16 cellular contexts compared by ENCODE assay signal in the genomic region with DNA sequence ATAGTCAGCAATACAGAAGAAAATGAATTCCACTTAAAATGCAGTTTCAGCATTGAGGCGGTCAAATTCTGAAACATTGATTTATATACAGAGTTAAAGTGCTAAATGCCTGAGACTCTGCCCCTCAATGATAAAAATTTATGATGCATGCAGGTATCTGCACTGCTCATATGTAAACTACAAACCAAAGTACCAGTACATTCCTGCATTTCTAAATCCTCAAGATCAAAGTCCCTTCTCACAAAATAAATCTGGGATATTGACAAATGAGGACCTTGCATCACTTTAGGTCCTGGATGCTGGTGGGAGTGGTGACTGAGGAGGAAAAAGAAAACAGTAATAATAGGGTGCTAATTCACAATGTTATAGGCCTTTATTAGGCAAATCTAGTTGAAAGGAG.
DNase-seq lines count a peak whose midpoint lies in the region; ATAC-seq and TF ChIP-seq lines count a peak whose summit lies in the region.
"Had no signal": no experiment of that assay in that cellular context is flagged by ENCODE, and none has a peak within 500 bp of the region (broad histone marks: within the 10 kb centered on the region; RNA-seq: fewer than 3 reads in every experiment).

No MANE protein-coding gene starts in this region.

- WGBS in SK-N-SH (ENCODE audit: low lambda C conversion rate): 96% methylated on average over 1 of the region's 1 CpG
- WGBS in mammary epithelial cell (ENCODE audit: low coverage, missing lambda C conversion rate): 100% methylated on average over 1 of the region's 1 CpG
- WGBS in thyroid gland, 2 donors: 98 to 100% methylated on average over 1 of the region's 1 CpG

- DNase-seq in SK-N-SH (no peak), mammary epithelial cell (no peak), lower lobe of right lung (no peak), thyroid gland (no peak), amniotic stem cell (lab: John Stamatoyannopoulos, UW) (no peak), WERI-Rb-1 (no peak)
- DNase-seq: cerebellar nuclear complex, immature natural killer cell, KBM-7, NCI-H1092, NCI-H2107, T-cell had no signal

- no peak for ATAC-seq in SK-N-SH treated with all-trans-retinoic acid at 6 μM for 48 hours
- ATAC-seq in lower lobe of right lung: no peak
- ATAC-seq in HG03280 (IDR thresholded peaks at IDR 0.05; ENCODE audit: unreplicated experiment): no peak
- ATAC-seq: stimulated activated memory B cell treated with anti-CD40 and anti-IgM and Interleukin-4, amounts not matched to agents 10 μg/mL and 1 μg/mL and 100 μg/mL, for 72 hours; T-cell had no signal

- H3K9me3 ChIP-seq in SK-N-SH (no peaks in the 10 kb centered on the region), mammary epithelial cell (replicated peaks; ENCODE audit: insufficient read depth, low read length) (no peaks in the 10 kb centered on the region), lower lobe of right lung (no peaks in the 10 kb centered on the region), thyroid gland (no peaks in the 10 kb centered on the region), WERI-Rb-1 (ENCODE audit: severe bottlenecking) (no peaks in the 10 kb centered on the region)

- H3K79me2 ChIP-seq in SK-N-SH (ENCODE audit: insufficient read depth) (no peaks in the 10 kb centered on the region), mammary epithelial cell (ENCODE audit: insufficient read depth, low read length) (no peaks in the 10 kb centered on the region)

- TF ChIP-seq CTCF in SK-N-SH (IDR thresholded peaks at IDR 0.05): no peak
- no peak for TF ChIP-seq CTCF in mammary epithelial cell (conservative IDR thresholded peaks at IDR 0.05 in 1 of 2, IDR thresholded peaks at IDR 0.05 in 1 of 2; ENCODE audit: extremely low read depth in 1 of 2, insufficient read depth in 1 of 2, low read depth in 1 of 2, low read length in 2 of 2)
- no peak for TF ChIP-seq CTCF in lower lobe of right lung (IDR thresholded peaks at IDR 0.05)
- no peak for TF ChIP-seq CTCF in thyroid gland (IDR thresholded peaks at IDR 0.05)
- no peak for TF ChIP-seq CTCF in WERI-Rb-1 (IDR thresholded peaks at IDR 0.05; ENCODE audit: low read depth, low read length)

- in situ Hi-C loops in mammary epithelial cell (cut with MboI; ENCODE audit: low sequenced_read_pairs in 2 of 2): no loop called here

- TF ChIP-seq RAD21 in SK-N-SH (IDR thresholded peaks at IDR 0.05; ENCODE audit: low read length): no peak

- no peak for TF ChIP-seq POLR2A in thyroid gland (IDR thresholded peaks at IDR 0.05)

- CTCF ChIA-PET in SK-N-SH (lab: Yijun Ruan, JAX): interaction anchor here (1.0 to 1.5 kb wide), 2 partner anchors 88 to 247 kb away, joined by 3 read pairs; no protein-coding TSS in a partner anchor
- CTCF ChIA-PET in mammary epithelial cell (lab: Charles Lee; ENCODE audit: low non-redundant PET): interaction anchor here (1.0 kb wide), 1 partner anchor 247 kb away, joined by 5 read pairs; no protein-coding TSS in a partner anchor

- TF ChIP-seq EP300 in SK-N-SH (IDR thresholded peaks at IDR 0.05; ENCODE audit: borderline replicate concordance in 1 of 2, low read depth in 1 of 2, low read length in 1 of 2): no peak

- H4K20me1 ChIP-seq in SK-N-SH (ENCODE audit: insufficient read depth): no peaks in the 10 kb centered on the region
- H4K20me1 ChIP-seq in mammary epithelial cell (ENCODE audit: insufficient read depth, low read length): no peaks in the 10 kb centered on the region

- peak overlapping the region; percentile 51 for H3K4me2 ChIP-seq in SK-N-SH
- peak overlapping the region; percentile 21 for H3K4me2 ChIP-seq in mammary epithelial cell (ENCODE audit: insufficient read depth, low read depth, low read length)

- peaks cover 8 to 35% of the 10 kb centered on the region in 2 experiments for H3K4me1 ChIP-seq in SK-N-SH (ENCODE audit: control insufficient read depth in 1 of 2, insufficient read depth in 2 of 2, low read depth in 1 of 2, low read length in 1 of 2)
- H3K4me1 ChIP-seq in mammary epithelial cell (ENCODE audit: insufficient read depth, low read length): peaks cover 20% of the 10 kb centered on the region
- peaks cover 12% of the 10 kb centered on the region for H3K4me1 ChIP-seq in lower lobe of right lung
- H3K4me1 ChIP-seq in thyroid gland: peaks cover 8 to 16% of the 10 kb centered on the region in 2 donors

- H3K4me3 ChIP-seq in SK-N-SH (ENCODE audit: low read depth in 2 of 2, low read length in 1 of 2) (no peak overlapping the region; a peak in 1 of 4 replicates), mammary epithelial cell (replicated peaks in 1 of 3; ENCODE audit: insufficient read depth in 1 of 3, low read depth in 2 of 3, low read length in 3 of 3) (no peak overlapping the region), lower lobe of right lung (no peak overlapping the region), thyroid gland (replicated peaks in 1 of 3) (no peak overlapping the region), WERI-Rb-1 (ENCODE audit: low read depth, low read length) (no peak overlapping the region)

- dilution Hi-C loops in mammary epithelial cell (cut with HindIII; ENCODE audit: low sequenced_read_pairs): no loop called here

- intact Hi-C loops in mammary epithelial cell (cut with micrococcal nuclease) (no loop called here), lower lobe of right lung (cut with DNase I) (no loop called here), thyroid gland (cut with DNase I) (no loop called here)

- H3K9ac ChIP-seq in SK-N-SH (peak overlapping the region; percentile 28; the same call in 1 of the 2 replicates), mammary epithelial cell (ENCODE audit: insufficient read depth, low read length) (no peak overlapping the region)

- peak overlapping the region; percentile 74 to 97; a peak in 3 of 4 replicates for H3K27ac ChIP-seq in SK-N-SH (ENCODE audit: low read depth in 2 of 2, low read length in 1 of 2)
- H3K27ac ChIP-seq in mammary epithelial cell (ENCODE audit: insufficient read depth, low read depth, low read length): peak overlapping the region; percentile 87
- peak overlapping the region; percentile 4 for H3K27ac ChIP-seq in lower lobe of right lung
- H3K27ac ChIP-seq in thyroid gland: peak overlapping the region in 2 of 3 donors; percentile 41 to 52
- H3K27ac ChIP-seq in WERI-Rb-1: no peak overlapping the region
- H3K27ac ChIP-seq: RWPE1 had no signal

- POLR2A ChIA-PET in SK-N-SH (lab: Yijun Ruan, JAX): no interaction called here

- H3K27me3 ChIP-seq in SK-N-SH (ENCODE audit: insufficient read depth): no peaks in the 10 kb centered on the region
- H3K27me3 ChIP-seq in mammary epithelial cell (ENCODE audit: insufficient read depth, low read length): no peaks in the 10 kb centered on the region
- no peaks in the 10 kb centered on the region for H3K27me3 ChIP-seq in lower lobe of right lung (ENCODE audit: low read depth)
- no peaks in the 10 kb centered on the region for H3K27me3 ChIP-seq in thyroid gland
- no peaks in the 10 kb centered on the region for H3K27me3 ChIP-seq in WERI-Rb-1 (ENCODE audit: insufficient read depth, low read depth, severe bottlenecking)

- H2AFZ ChIP-seq in SK-N-SH (ENCODE audit: low read depth) (peak overlapping the region; percentile 9; the same call in 1 of the 2 replicates), mammary epithelial cell (ENCODE audit: low read depth, low read length) (peak overlapping the region; percentile 17)

- H3K36me3 ChIP-seq in SK-N-SH (replicated peaks in 1 of 2; ENCODE audit: control insufficient read depth in 1 of 2, insufficient read depth in 2 of 2, low read length in 1 of 2) (peaks cover 0 to 4% of the 10 kb centered on the region in 2 experiments), mammary epithelial cell (ENCODE audit: insufficient read depth, low read length) (no peaks in the 10 kb centered on the region), lower lobe of right lung (peaks cover 37% of the 10 kb centered on the region), thyroid gland (peaks cover 0 to 3% of the 10 kb centered on the region in 2 donors), WERI-Rb-1 (no peaks in the 10 kb centered on the region)

- no TSS peak for BruUV-seq in mammary epithelial cell (replicated peaks; lab: Mats Ljungman, UMichigan)

- no peaks in the 10 kb centered on the region for H3K9me2 ChIP-seq in SK-N-SH

- H3F3A ChIP-seq in SK-N-SH (replicated peaks; ENCODE audit: insufficient read depth): peaks cover 26% of the 10 kb centered on the region

TF ChIP-seq in SK-N-SH, 30 proteins besides CTCF, POLR2A, EP300 and RAD21 (continues in another document):
- TF ChIP-seq, protein P1, sequence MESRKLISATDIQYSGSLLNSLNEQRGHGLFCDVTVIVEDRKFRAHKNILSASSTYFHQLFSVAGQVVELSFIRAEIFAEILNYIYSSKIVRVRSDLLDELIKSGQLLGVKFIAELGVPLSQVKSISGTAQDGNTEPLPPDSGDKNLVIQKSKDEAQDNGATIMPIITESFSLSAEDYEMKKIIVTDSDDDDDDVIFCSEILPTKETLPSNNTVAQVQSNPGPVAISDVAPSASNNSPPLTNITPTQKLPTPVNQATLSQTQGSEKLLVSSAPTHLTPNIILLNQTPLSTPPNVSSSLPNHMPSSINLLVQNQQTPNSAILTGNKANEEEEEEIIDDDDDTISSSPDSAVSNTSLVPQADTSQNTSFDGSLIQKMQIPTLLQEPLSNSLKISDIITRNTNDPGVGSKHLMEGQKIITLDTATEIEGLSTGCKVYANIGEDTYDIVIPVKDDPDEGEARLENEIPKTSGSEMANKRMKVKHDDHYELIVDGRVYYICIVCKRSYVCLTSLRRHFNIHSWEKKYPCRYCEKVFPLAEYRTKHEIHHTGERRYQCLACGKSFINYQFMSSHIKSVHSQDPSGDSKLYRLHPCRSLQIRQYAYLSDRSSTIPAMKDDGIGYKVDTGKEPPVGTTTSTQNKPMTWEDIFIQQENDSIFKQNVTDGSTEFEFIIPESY (IDR thresholded peaks at IDR 0.05; ENCODE audit: borderline replicate concordance, low read depth): no peak
- TF ChIP-seq MXI1 (IDR thresholded peaks at IDR 0.05; ENCODE audit: low read depth, low read length): no peak

TF ChIP-seq in SK-N-SH treated with all-trans-retinoic acid at 6 μM for 48 hours, 23 proteins besides CTCF, POLR2A, EP300 and RAD21 (continues in another document):
- TF ChIP-seq TCF4 (CRISPR knock-in tag; IDR thresholded peaks at IDR 0.05; ENCODE audit: borderline replicate concordance) (no peak), BACH2 (CRISPR knock-in tag; IDR thresholded peaks at IDR 0.05; ENCODE audit: borderline replicate concordance) (no peak)
- TF ChIP-seq, protein P2, sequence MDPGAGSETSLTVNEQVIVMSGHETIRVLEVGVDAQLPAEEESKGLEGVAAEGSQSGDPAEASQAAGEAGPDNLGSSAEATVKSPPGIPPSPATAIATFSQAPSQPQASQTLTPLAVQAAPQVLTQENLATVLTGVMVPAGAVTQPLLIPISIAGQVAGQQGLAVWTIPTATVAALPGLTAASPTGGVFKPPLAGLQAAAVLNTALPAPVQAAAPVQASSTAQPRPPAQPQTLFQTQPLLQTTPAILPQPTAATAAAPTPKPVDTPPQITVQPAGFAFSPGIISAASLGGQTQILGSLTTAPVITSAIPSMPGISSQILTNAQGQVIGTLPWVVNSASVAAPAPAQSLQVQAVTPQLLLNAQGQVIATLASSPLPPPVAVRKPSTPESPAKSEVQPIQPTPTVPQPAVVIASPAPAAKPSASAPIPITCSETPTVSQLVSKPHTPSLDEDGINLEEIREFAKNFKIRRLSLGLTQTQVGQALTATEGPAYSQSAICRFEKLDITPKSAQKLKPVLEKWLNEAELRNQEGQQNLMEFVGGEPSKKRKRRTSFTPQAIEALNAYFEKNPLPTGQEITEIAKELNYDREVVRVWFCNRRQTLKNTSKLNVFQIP (CRISPR knock-in tag; IDR thresholded peaks at IDR 0.05; ENCODE audit: borderline replicate concordance, low read depth): no peak
